ENCODE assay signal across 19 cellular contexts in genomic region chr5:156799171-156799570, GRCh38. TPM values are rescaled to one million over a fixed set of nuclear protein-coding genes. Genes with fewer than 3 reads are reported as not detected.
DNase-seq lines count a peak whose midpoint lies in the region; ATAC-seq, FAIRE-seq and TF ChIP-seq lines count a peak whose summit lies in the region.
"Had no signal": no experiment of that assay in that cellular context is flagged by ENCODE, and none has a peak within 500 bp of the region (broad histone marks: within the 10 kb centered on the region; RNA-seq: fewer than 3 reads in every experiment).

No MANE protein-coding gene starts in this region.

- peak overlapping the region; percentile 70 to 92 (median 87); a peak in 5 of 7 replicates for H3K27ac Mint-ChIP-seq in H9

- no peaks in the 10 kb centered on the region for H3K79me1 ChIP-seq in H9 (ENCODE audit: insufficient read depth, low read depth, low read length, poor library complexity, severe bottlenecking)
- H3K79me1 ChIP-seq in H1 (ENCODE audit: low read depth, low read length) = no peaks in the 10 kb centered on the region

- no peaks in the 10 kb centered on the region for H3K9me2 ChIP-seq in MM.1S (replicated peaks; ENCODE audit: insufficient read depth, low read length)

- TF ChIP-seq POLR2A in H1 (IDR thresholded peaks at IDR 0.05; ENCODE audit: control extremely low read depth in 1 of 2, low read depth in 2 of 2, low read length in 2 of 2) (no peak), breast epithelium (IDR thresholded peaks at IDR 0.05) (no peak)

- H4K5ac ChIP-seq in H9 (ENCODE audit: insufficient read length, low read depth, low read length) (no peak overlapping the region), H1 (ENCODE audit: insufficient read length, low read depth, low read length) (peak overlapping the region; percentile 10)

- H3K27ac ChIP-seq in H9 (ENCODE audit: insufficient read length, low read depth, low read length) (peak overlapping the region; percentile 86), MM.1S (ENCODE audit: low read length) (no peak overlapping the region), H1 (ENCODE audit: low read depth, low read length) (no peak overlapping the region), breast epithelium (no peak overlapping the region)
- H3K27ac ChIP-seq: GM23248 had no signal

- TF ChIP-seq RAD21 in H1 (IDR thresholded peaks at IDR 0.05 in 1 of 2, conservative IDR thresholded peaks at IDR 0.05 in 1 of 2; ENCODE audit: low read depth in 2 of 2, low read length in 2 of 2) = no peak

- H3K14ac ChIP-seq in H9 (ENCODE audit: insufficient read depth, low read length) (no peak overlapping the region), H1 (ENCODE audit: insufficient read length) (no peak overlapping the region)

- no peaks in the 10 kb centered on the region for H3K36me3 Mint-ChIP-seq in H9 (ENCODE audit: insufficient read depth in 1 of 3, low read depth in 3 of 3)
- H3K36me3 Mint-ChIP-seq: CD4-positive, CD25-positive, alpha-beta regulatory T cell had no signal

- H3K4ac ChIP-seq in H9 (ENCODE audit: low read depth, low read length) (no peak overlapping the region), H1 (replicated peaks; ENCODE audit: insufficient read length, low read depth, low read length) (no peak overlapping the region)

- intact Hi-C loops in breast epithelium (cut with DNase I; ENCODE audit: low total_unique reads) = no loop called here

- DNase-seq in H9 = no peak
- DNase-seq in MM.1S = no peak
- DNase-seq in H1 (ENCODE audit: low read depth in 1 of 2, low spot score in 2 of 2) = no peak
- DNase-seq in breast epithelium (ENCODE audit: low spot score in 2 of 2) = no peak
- no peak for DNase-seq in NCI-H2171 (lab: John Stamatoyannopoulos, UW)
- DNase-seq: DND-41; GM23248; NCI-H1092; NCI-H1436 treated with DMSO at 0.1 percent for 48 hours; NCI-H1930; NCI-H2227 treated with DMSO at 0.1 percent for 48 hours; NCI-H510A; NK-92 treated with Interleukin-12 subunit alpha and Interleukin-12 subunit beta, amount 100 ng/mL, for 24 hours had no signal

- H3K4me2 ChIP-seq in H9 (ENCODE audit: insufficient read depth, insufficient read length, low read length) = no peak overlapping the region
- 0 out of 2 replicates have a peak overlapping the region, but pooled peaks have one; percentile 7 for H3K4me2 ChIP-seq in MM.1S (ENCODE audit: low read depth, low read length)
- no peak overlapping the region for H3K4me2 ChIP-seq in H1 (ENCODE audit: insufficient read depth in 1 of 2, low read depth in 2 of 2, low read length in 2 of 2)

- no peak for ATAC-seq in HG03045 (IDR thresholded peaks at IDR 0.05; ENCODE audit: unreplicated experiment)
- ATAC-seq: K562, Panc1 had no signal

- peaks cover 10% of the 10 kb centered on the region for H3K4me1 ChIP-seq in H9 (ENCODE audit: insufficient read depth, low read length)
- no peaks in the 10 kb centered on the region for H3K4me1 ChIP-seq in MM.1S (ENCODE audit: low read length)
- H3K4me1 ChIP-seq in H1 (replicated peaks in 1 of 4; ENCODE audit: control insufficient read depth in 3 of 4, insufficient read depth in 4 of 4, low read length in 3 of 4) = peaks cover 0 to 28% (median 14%) of the 10 kb centered on the region in 4 experiments; a peak in 4 of 7 replicates
- peaks cover 3% of the 10 kb centered on the region for H3K4me1 ChIP-seq in mucosa of stomach (ENCODE audit: control insufficient read depth, insufficient read depth, low read length)
- no peaks in the 10 kb centered on the region for H3K4me1 ChIP-seq in breast epithelium

- H4K20me1 ChIP-seq in H9 (ENCODE audit: control insufficient read depth, insufficient read depth, insufficient read length) = no peaks in the 10 kb centered on the region
- no peaks in the 10 kb centered on the region for H4K20me1 ChIP-seq in MM.1S (ENCODE audit: insufficient read depth, low read length)
- no peaks in the 10 kb centered on the region for H4K20me1 ChIP-seq in H1 (replicated peaks in 1 of 2; ENCODE audit: control insufficient read depth in 1 of 2, insufficient read depth in 2 of 2, low read length in 2 of 2)

- H2AFZ ChIP-seq in H9 (ENCODE audit: low read length) (no peak overlapping the region), MM.1S (ENCODE audit: low read length) (peak overlapping the region; percentile 19; the same call in 1 of the 2 replicates), H1 (ENCODE audit: low read length) (no peak overlapping the region)
- H2AFZ ChIP-seq: GM23248 had no signal

- H2BK120ac ChIP-seq in H9 (ENCODE audit: low read depth, low read length, poor library complexity, severe bottlenecking) = no peak overlapping the region
- H2BK120ac ChIP-seq in H1 (replicated peaks; ENCODE audit: low read depth, low read length) = peak overlapping the region; percentile 98

- H3K27me3 ChIP-seq in H9 (ENCODE audit: insufficient read depth, low read length) (no peaks in the 10 kb centered on the region), MM.1S (replicated peaks; ENCODE audit: insufficient read depth, low read length) (no peaks in the 10 kb centered on the region), H1 (replicated peaks in 1 of 4; ENCODE audit: control insufficient read depth in 3 of 4, extremely low read depth in 1 of 4, insufficient read depth in 3 of 4, low read length in 3 of 4) (no peaks in the 10 kb centered on the region), mucosa of stomach (ENCODE audit: control insufficient read depth, insufficient read depth, low read length) (no peaks in the 10 kb centered on the region), breast epithelium (no peaks in the 10 kb centered on the region)

- POLR2A ChIA-PET in H1 (lab: Charles Lee; ENCODE audit: partially characterized antibody) = no interaction called here

- H3K79me2 ChIP-seq in H9 (ENCODE audit: insufficient read depth, low read length) (no peaks in the 10 kb centered on the region), MM.1S (ENCODE audit: low read length) (no peaks in the 10 kb centered on the region), H1 (ENCODE audit: control insufficient read depth in 1 of 2, insufficient read depth in 2 of 2, low read length in 2 of 2) (no peaks in the 10 kb centered on the region)

- H3K18ac ChIP-seq in H9 (ENCODE audit: insufficient read length, low read depth, low read length) = no peak overlapping the region
- H3K18ac ChIP-seq in H1 (ENCODE audit: extremely low read depth, low read length) = no peak overlapping the region

- H3K9me3 ChIP-seq in H9 (ENCODE audit: control insufficient read depth, low read depth, low read length) (no peaks in the 10 kb centered on the region), MM.1S (replicated peaks; ENCODE audit: insufficient read depth, low read length) (no peaks in the 10 kb centered on the region), H1 (ENCODE audit: insufficient read depth in 2 of 2, low read depth in 1 of 2, low read length in 1 of 2) (no peaks in the 10 kb centered on the region), mucosa of stomach (ENCODE audit: control insufficient read depth, low read length) (no peaks in the 10 kb centered on the region), breast epithelium (no peaks in the 10 kb centered on the region)

- FAIRE-seq in H1 (lab: Jason Lieb, UNC) = no peak
- FAIRE-seq: GM12891, K562 had no signal

- H3K27me3 Mint-ChIP-seq in H9 (ENCODE audit: low read depth) = no peaks in the 10 kb centered on the region

- H3K36me3 ChIP-seq in MM.1S (replicated peaks; ENCODE audit: insufficient read depth, low read length) = no peaks in the 10 kb centered on the region
- no peaks in the 10 kb centered on the region for H3K36me3 ChIP-seq in H1 (ENCODE audit: control insufficient read depth in 2 of 4, insufficient read depth in 4 of 4, low read length in 3 of 4)
- no peaks in the 10 kb centered on the region for H3K36me3 ChIP-seq in mucosa of stomach (ENCODE audit: control insufficient read depth, insufficient read depth, low read length)
- H3K36me3 ChIP-seq in breast epithelium = no peaks in the 10 kb centered on the region

- no peak for TF ChIP-seq EP300 in H1 (IDR thresholded peaks at IDR 0.05; ENCODE audit: borderline replicate concordance in 1 of 2, low read depth in 2 of 2, low read length in 2 of 2)

- WGBS in H9 (ENCODE audit: extremely low coverage, insufficient read length, low lambda C conversion rate) = no CpG with 5 or more reads among the region's 1 CpG
- 53% methylated on average over 1 of the region's 1 CpG; no CpG with 5 or more reads in 1 of the 2 experiments for WGBS in H1 (ENCODE audit: extremely low coverage in 1 of 2, insufficient coverage in 1 of 2, insufficient read length in 1 of 2, insufficient replicate concordance in 2 of 2, low coverage in 1 of 2, low lambda C conversion rate in 2 of 2, missing lambda C conversion rate in 1 of 2), 2 experiments

- H3F3A ChIP-seq in MM.1S (ENCODE audit: insufficient read depth, low read length) = no peaks in the 10 kb centered on the region

- H3K4me3 Mint-ChIP-seq in H9 = no peak overlapping the region
- H3K4me3 Mint-ChIP-seq: CD4-positive, CD25-positive, alpha-beta regulatory T cell had no signal

- H4K8ac ChIP-seq in H9 (replicated peaks; ENCODE audit: insufficient read length, low read depth, low read length) (no peak overlapping the region), H1 (ENCODE audit: extremely low read depth, insufficient read depth, low read length) (no peak overlapping the region)

- H2BK5ac ChIP-seq in H9 (ENCODE audit: insufficient read length, low read length) (no peak overlapping the region), H1 (ENCODE audit: low read depth, low read length) (peak overlapping the region; percentile 89; the same call in 1 of the 2 replicates)

- H2BK15ac ChIP-seq in H9 (ENCODE audit: low read depth, low read length) = no peak overlapping the region
- H2BK15ac ChIP-seq in H1 (ENCODE audit: low read length) = no peak overlapping the region

- H3K56ac ChIP-seq in H9 (ENCODE audit: insufficient read length, low read depth, low read length) (no peak overlapping the region), H1 (replicated peaks; ENCODE audit: insufficient read length, low read depth, low read length) (no peak overlapping the region)

- no peaks in the 10 kb centered on the region; a peak in 1 of 5 replicates for H3K9me3 Mint-ChIP-seq in H9

- H3K4me3 ChIP-seq in MM.1S (ENCODE audit: low read length) (no peak overlapping the region), H1 (ENCODE audit: extremely low read depth in 1 of 4, insufficient read depth in 2 of 4, low read depth in 3 of 4, low read length in 4 of 4) (no peak overlapping the region), mucosa of stomach (ENCODE audit: low read length) (peak overlapping the region; percentile 7), breast epithelium (no peak overlapping the region)
- H3K4me3 ChIP-seq: GM23248, K562 had no signal

- H4K91ac ChIP-seq in H9 (ENCODE audit: insufficient read length, low read depth, low read length) (no peak overlapping the region), H1 (replicated peaks; ENCODE audit: insufficient read length, low read length) (peak overlapping the region; percentile 75)

- H3K23ac ChIP-seq in H9 (ENCODE audit: insufficient read length, low read depth, low read length) = no peak overlapping the region
- no peak overlapping the region for H3K23ac ChIP-seq in H1 (ENCODE audit: insufficient read length)

- CTCF ChIA-PET in H1 (lab: Charles Lee; ENCODE audit: partially characterized antibody) = interaction anchor here (0.7 kb wide), 1 partner anchor 17 kb away, joined by 3 read pairs; no protein-coding TSS in a partner anchor

- H3T11ph ChIP-seq in H9 (ENCODE audit: low read length) = no peak overlapping the region

- H3K23me2 ChIP-seq in H9 (ENCODE audit: insufficient read length, low read depth, low read length, poor library complexity, severe bottlenecking) = no peaks in the 10 kb centered on the region
- H3K23me2 ChIP-seq in H1 (ENCODE audit: low read depth, low read length) = no peaks in the 10 kb centered on the region

- no peak for TF ChIP-seq CTCF in H9 (conservative IDR thresholded peaks at IDR 0.05)
- no peak for TF ChIP-seq CTCF in MM.1S (IDR thresholded peaks at IDR 0.05; ENCODE audit: low read length)
- TF ChIP-seq CTCF in H1 (IDR thresholded peaks at IDR 0.05; ENCODE audit: control extremely low read depth in 1 of 3, insufficient read depth in 1 of 3, low read depth in 1 of 3, low read length in 3 of 3) = no peak
- TF ChIP-seq CTCF in breast epithelium (IDR thresholded peaks at IDR 0.05) = no peak

- H2BK12ac ChIP-seq in H9 (ENCODE audit: insufficient read length, low read depth, low read length) (no peak overlapping the region), H1 (ENCODE audit: low read depth, low read length) (peak overlapping the region; percentile 6; the same call in 1 of the 2 replicates)

- H3K9ac ChIP-seq in H9 (ENCODE audit: extremely low read depth, insufficient read length, low read length) (no peak overlapping the region), MM.1S (ENCODE audit: low read length) (no peak overlapping the region), H1 (replicated peaks in 1 of 4; ENCODE audit: extremely low read depth in 1 of 4, low read depth in 3 of 4, low read length in 3 of 4) (no peak overlapping the region), mucosa of stomach (ENCODE audit: low read length) (no peak overlapping the region)
- H3K9ac ChIP-seq: GM23248 had no signal

- H3K4me1 Mint-ChIP-seq in H9 = peaks cover 79 to 81% of the 10 kb centered on the region in 2 experiments

- H2AK5ac ChIP-seq in H9 (ENCODE audit: insufficient read length, low read length) = no peak overlapping the region
- H2AK5ac ChIP-seq in H1 (ENCODE audit: low read depth, low read length) = no peak overlapping the region

- H2BK20ac ChIP-seq in H9 (ENCODE audit: low read depth, low read length, poor library complexity, severe bottlenecking) (no peak overlapping the region), H1 (ENCODE audit: low read length) (no peak overlapping the region; the same call in 1 of the 2 replicates)

RNA-seq across cellular contexts. Expression of gene PPP1R2B, which starts 50.9 kb away (rescaled TPM):
- not detected in 2 replicates for total RNA-seq in H9 (2021)
- total RNA-seq in H1 (2021; fragmentation: NEBNext Ultra II Directional; extraction: Animal tissue kit (Norgen Biotek cat#: 25700)) = not detected in 2 replicates
- polyA plus RNA-seq in H1 (2011; rRNA removed) = not detected in 2 replicates
- polyA plus RNA-seq in H1 (2011; cell fraction: cytosol; rRNA removed) = not detected
- not detected for polyA plus RNA-seq in H1 (2011; cell fraction: nucleus; rRNA removed)
- polyA plus RNA-seq in H1 (2012, experiment 1 of 2) = not detected in 4 replicates
- not detected for polyA plus RNA-seq in H1 (2012, experiment 2 of 2)
- polyA plus RNA-seq in H1 (2013, experiment 1 of 2) = 0.02 TPM
- polyA plus RNA-seq in H1 (2013, experiment 2 of 2) = not detected
- polyA minus RNA-seq in H1 (2011; rRNA and poly(A)+ RNA removed) = not detected in 2 replicates
- not detected for polyA minus RNA-seq in H1 (2011; cell fraction: cytosol; rRNA and poly(A)+ RNA removed)
- polyA minus RNA-seq in H1 (2011; cell fraction: nucleus; rRNA and poly(A)+ RNA removed) = not detected
- total RNA-seq in breast epithelium = not detected
- total RNA-seq: K562 had no signal
- polyA plus RNA-seq: GM23248 had no signal
